ENCODE assay signal across 7 cellular contexts in the genomic region with DNA sequence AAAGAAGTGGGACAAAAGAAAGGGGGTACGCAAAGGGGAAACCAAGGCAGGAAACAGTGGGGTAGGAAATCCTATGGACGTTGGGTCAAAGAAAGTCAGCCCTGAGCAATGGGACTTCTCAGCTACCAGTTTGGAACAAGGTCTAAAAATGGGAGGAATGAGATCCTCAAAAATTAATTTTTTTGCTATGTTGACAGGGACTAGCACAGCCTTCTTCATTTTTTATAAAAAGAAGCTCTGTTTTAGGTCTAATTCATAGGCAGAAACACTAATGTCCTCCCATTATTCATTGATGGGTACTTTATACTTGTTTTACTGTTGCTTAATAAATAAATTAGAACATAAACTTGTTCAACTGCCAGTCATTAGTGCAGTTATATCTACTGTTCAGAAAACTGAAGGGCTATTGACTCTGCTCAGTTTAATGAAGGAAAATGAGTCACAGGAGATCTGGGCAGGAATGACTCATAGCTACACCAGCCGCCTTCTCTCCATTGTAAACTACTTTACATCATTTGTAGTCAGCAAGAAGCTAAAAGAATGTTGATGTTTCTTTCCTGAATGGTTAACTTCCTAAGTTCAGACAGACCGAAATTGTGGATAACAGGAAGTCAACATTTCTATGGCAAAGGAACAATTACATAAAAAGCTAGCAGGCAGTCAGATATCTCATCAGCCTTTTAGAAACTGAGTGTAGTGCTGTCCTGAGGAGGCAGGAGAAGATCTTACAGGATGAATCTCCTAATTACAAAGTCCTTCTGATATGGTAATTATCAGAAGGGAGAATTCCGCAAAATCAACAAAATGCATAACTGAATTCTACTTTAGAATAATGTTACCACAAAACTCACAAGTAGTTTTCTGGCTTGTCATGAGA.
DNase-seq lines count a peak whose midpoint lies in the region; ATAC-seq and TF ChIP-seq lines count a peak whose summit lies in the region.

No MANE protein-coding gene starts in this region.

- H3K27me3 ChIP-seq in HCT116 (ENCODE audit: insufficient read depth, low read length) = no peaks in the 10 kb centered on the region
- H3K27me3 ChIP-seq in SJSA1 (replicated peaks) = no peaks in the 10 kb centered on the region

- TF ChIP-seq POLR2A in HCT116 (IDR thresholded peaks at IDR 0.05; ENCODE audit: borderline replicate concordance, extremely low read depth, insufficient read depth, insufficient read length) = no peak

- POLR2A ChIA-PET in HCT116 (lab: Charles Lee) = no interaction called here

- peak; percentile 96 for ATAC-seq in HCT116
- peak; percentile 80 for ATAC-seq in left ventricle myocardium superior
- no peak for ATAC-seq in GM19035 (IDR thresholded peaks at IDR 0.05; ENCODE audit: unreplicated experiment)
- no peak for ATAC-seq in HG02759 (IDR thresholded peaks at IDR 0.05; ENCODE audit: unreplicated experiment)

- no peaks in the 10 kb centered on the region for H4K20me1 ChIP-seq in HCT116 (ENCODE audit: insufficient read depth)

- peak overlapping the region; percentile 91 for H2AFZ ChIP-seq in HCT116 (ENCODE audit: low read depth, low read length, poor library complexity, severe bottlenecking)

- no peak for TF ChIP-seq RAD21 in HCT116 (IDR thresholded peaks at IDR 0.05; ENCODE audit: low read depth)

- H3K4me1 ChIP-seq in HCT116 (ENCODE audit: control insufficient read depth in 1 of 2, insufficient read depth in 2 of 2, low read length in 2 of 2) (peaks cover 9 to 15% of the 10 kb centered on the region in 2 experiments; a peak in 3 of 4 replicates), SJSA1 (replicated peaks) (peaks cover 11% of the 10 kb centered on the region)

- H3K4me2 ChIP-seq in HCT116 (ENCODE audit: low read length) = peak overlapping the region; percentile 63

- TF ChIP-seq CTCF in HCT116 (IDR thresholded peaks at IDR 0.05 in 2 of 3, conservative IDR thresholded peaks at IDR 0.05 in 1 of 3; ENCODE audit: borderline replicate concordance in 1 of 3, insufficient read depth in 1 of 3, low read depth in 2 of 3, low read length in 2 of 3) = no peak

- H3K9me3 ChIP-seq in HCT116 (ENCODE audit: control insufficient read depth in 1 of 2, insufficient read depth in 1 of 2, low read depth in 1 of 2, low read length in 2 of 2) (no peaks in the 10 kb centered on the region), SJSA1 (replicated peaks) (no peaks in the 10 kb centered on the region)

- H3K9me2 ChIP-seq in HCT116 (ENCODE audit: insufficient read depth) = no peaks in the 10 kb centered on the region

- DNase-seq in HCT116 (ENCODE audit: low read depth, low spot score) (peak; percentile 76), SJSA1 (ENCODE audit: low read depth in 1 of 2, low spot score in 2 of 2) (peak; percentile 59 to 77), left ventricle myocardium superior (no peak), superior temporal gyrus (ENCODE audit: extremely low spot score) (peak; percentile 63), NCI-H187 treated with DMSO at 0.1 percent for 48 hours (lab: John Stamatoyannopoulos, UW) (no peak)

- BruUV-seq in HCT116 (replicated peaks; lab: Mats Ljungman, UMichigan) = no TSS peak

- no peaks in the 10 kb centered on the region for H3K79me2 ChIP-seq in HCT116 (ENCODE audit: insufficient read depth, low read length)

- no peak overlapping the region for H3K27ac ChIP-seq in HCT116 (ENCODE audit: low read depth, low read length)
- peak overlapping the region; percentile 16; the same call in 1 of the 2 replicates for H3K27ac ChIP-seq in SJSA1

- CTCF ChIA-PET in HCT116 (lab: Charles Lee) = interaction anchor here (0.8 kb wide), 1 partner anchor 24 kb away, joined by 3 read pairs; no protein-coding TSS in a partner anchor

- intact Hi-C loops in HCT116 (cut with micrococcal nuclease) (no loop called here), left ventricle myocardium superior (cut with micrococcal nuclease) (no loop called here)

- RAD21 ChIA-PET in HCT116 (lab: Charles Lee; ENCODE audit: low non-redundant PET in 1 of 2, low total read pairs in 2 of 2, uncharacterized antibody in 2 of 2, unreplicated experiment in 2 of 2) = no interaction called here

- H3K36me3 ChIP-seq in HCT116 (ENCODE audit: control insufficient read depth in 1 of 2, insufficient read depth in 2 of 2, low read length in 2 of 2) (no peaks in the 10 kb centered on the region), SJSA1 (no peaks in the 10 kb centered on the region)

- H3K4me3 ChIP-seq in HCT116 (replicated peaks in 1 of 2; ENCODE audit: low read depth in 1 of 2, low read length in 2 of 2) (peak overlapping the region in 1 of 2 experiments; percentile 5; a peak in 1 of 4 replicates), SJSA1 (no peak overlapping the region)

- no peak overlapping the region for H3K9ac ChIP-seq in HCT116 (ENCODE audit: low read length)

TF ChIP-seq in HCT116, 20 proteins besides CTCF, POLR2A, EP300 and RAD21:
- TF ChIP-seq JUND (IDR thresholded peaks at IDR 0.05) (peak; percentile 95), SIN3A (IDR thresholded peaks at IDR 0.05; ENCODE audit: low read depth) (peak; percentile 31; the same call in 1 of the 2 replicates), ELF1 (IDR thresholded peaks at IDR 0.05; ENCODE audit: borderline replicate concordance, low read depth) (no peak; the same call in 1 of the 2 replicates), SP1 (IDR thresholded peaks at IDR 0.05; ENCODE audit: low read depth) (peak; percentile 78), EZH2 (IDR thresholded peaks at IDR 0.05) (no peak), SRF (IDR thresholded peaks at IDR 0.05; ENCODE audit: low read depth) (peak; percentile 49; the same call in 1 of the 2 replicates), YY1 (IDR thresholded peaks at IDR 0.05; ENCODE audit: extremely low read depth, insufficient replicate concordance, low read depth, low read length) (no peak), FOSL1 (IDR thresholded peaks at IDR 0.05; ENCODE audit: low read depth) (peak; percentile 95), CEBPB (IDR thresholded peaks at IDR 0.05; ENCODE audit: low read depth) (peak; percentile 66), TCF7L2 (IDR thresholded peaks at IDR 0.05; ENCODE audit: borderline replicate concordance, extremely low read depth, insufficient read depth, insufficient read length) (peak; percentile 82), CBX3 (IDR thresholded peaks at IDR 0.05; ENCODE audit: low read depth) (peak; percentile 70)
- TF ChIP-seq, protein P1, sequence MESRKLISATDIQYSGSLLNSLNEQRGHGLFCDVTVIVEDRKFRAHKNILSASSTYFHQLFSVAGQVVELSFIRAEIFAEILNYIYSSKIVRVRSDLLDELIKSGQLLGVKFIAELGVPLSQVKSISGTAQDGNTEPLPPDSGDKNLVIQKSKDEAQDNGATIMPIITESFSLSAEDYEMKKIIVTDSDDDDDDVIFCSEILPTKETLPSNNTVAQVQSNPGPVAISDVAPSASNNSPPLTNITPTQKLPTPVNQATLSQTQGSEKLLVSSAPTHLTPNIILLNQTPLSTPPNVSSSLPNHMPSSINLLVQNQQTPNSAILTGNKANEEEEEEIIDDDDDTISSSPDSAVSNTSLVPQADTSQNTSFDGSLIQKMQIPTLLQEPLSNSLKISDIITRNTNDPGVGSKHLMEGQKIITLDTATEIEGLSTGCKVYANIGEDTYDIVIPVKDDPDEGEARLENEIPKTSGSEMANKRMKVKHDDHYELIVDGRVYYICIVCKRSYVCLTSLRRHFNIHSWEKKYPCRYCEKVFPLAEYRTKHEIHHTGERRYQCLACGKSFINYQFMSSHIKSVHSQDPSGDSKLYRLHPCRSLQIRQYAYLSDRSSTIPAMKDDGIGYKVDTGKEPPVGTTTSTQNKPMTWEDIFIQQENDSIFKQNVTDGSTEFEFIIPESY (IDR thresholded peaks at IDR 0.05; ENCODE audit: extremely low read depth, insufficient replicate concordance, low read length) = no peak
- TF ChIP-seq, protein P2, sequence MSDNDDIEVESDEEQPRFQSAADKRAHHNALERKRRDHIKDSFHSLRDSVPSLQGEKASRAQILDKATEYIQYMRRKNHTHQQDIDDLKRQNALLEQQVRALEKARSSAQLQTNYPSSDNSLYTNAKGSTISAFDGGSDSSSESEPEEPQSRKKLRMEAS (IDR thresholded peaks at IDR 0.05) = peak; percentile 17
- TF ChIP-seq, protein P3, sequence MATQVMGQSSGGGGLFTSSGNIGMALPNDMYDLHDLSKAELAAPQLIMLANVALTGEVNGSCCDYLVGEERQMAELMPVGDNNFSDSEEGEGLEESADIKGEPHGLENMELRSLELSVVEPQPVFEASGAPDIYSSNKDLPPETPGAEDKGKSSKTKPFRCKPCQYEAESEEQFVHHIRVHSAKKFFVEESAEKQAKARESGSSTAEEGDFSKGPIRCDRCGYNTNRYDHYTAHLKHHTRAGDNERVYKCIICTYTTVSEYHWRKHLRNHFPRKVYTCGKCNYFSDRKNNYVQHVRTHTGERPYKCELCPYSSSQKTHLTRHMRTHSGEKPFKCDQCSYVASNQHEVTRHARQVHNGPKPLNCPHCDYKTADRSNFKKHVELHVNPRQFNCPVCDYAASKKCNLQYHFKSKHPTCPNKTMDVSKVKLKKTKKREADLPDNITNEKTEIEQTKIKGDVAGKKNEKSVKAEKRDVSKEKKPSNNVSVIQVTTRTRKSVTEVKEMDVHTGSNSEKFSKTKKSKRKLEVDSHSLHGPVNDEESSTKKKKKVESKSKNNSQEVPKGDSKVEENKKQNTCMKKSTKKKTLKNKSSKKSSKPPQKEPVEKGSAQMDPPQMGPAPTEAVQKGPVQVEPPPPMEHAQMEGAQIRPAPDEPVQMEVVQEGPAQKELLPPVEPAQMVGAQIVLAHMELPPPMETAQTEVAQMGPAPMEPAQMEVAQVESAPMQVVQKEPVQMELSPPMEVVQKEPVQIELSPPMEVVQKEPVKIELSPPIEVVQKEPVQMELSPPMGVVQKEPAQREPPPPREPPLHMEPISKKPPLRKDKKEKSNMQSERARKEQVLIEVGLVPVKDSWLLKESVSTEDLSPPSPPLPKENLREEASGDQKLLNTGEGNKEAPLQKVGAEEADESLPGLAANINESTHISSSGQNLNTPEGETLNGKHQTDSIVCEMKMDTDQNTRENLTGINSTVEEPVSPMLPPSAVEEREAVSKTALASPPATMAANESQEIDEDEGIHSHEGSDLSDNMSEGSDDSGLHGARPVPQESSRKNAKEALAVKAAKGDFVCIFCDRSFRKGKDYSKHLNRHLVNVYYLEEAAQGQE (IDR thresholded peaks at IDR 0.05; ENCODE audit: low read depth) = no peak

Comparison
In these comparisons a context has a peak if more than half of its experiments do, and no peak if none do; other contexts are left out.
1. ATAC-seq: peak in HCT116 (single experiment) and left ventricle myocardium superior (single experiment); none in GM19035 (single experiment) and HG02759 (single experiment).
2. DNase-seq: peak in HCT116 (single experiment), SJSA1 (2 of 2) and superior temporal gyrus (single experiment); none in left ventricle myocardium superior (single experiment) and NCI-H187 treated with DMSO at 0.1 percent for 48 hours (single experiment).